Comparison of ENCODE assay signal across 25 cellular contexts in the genomic region with DNA sequence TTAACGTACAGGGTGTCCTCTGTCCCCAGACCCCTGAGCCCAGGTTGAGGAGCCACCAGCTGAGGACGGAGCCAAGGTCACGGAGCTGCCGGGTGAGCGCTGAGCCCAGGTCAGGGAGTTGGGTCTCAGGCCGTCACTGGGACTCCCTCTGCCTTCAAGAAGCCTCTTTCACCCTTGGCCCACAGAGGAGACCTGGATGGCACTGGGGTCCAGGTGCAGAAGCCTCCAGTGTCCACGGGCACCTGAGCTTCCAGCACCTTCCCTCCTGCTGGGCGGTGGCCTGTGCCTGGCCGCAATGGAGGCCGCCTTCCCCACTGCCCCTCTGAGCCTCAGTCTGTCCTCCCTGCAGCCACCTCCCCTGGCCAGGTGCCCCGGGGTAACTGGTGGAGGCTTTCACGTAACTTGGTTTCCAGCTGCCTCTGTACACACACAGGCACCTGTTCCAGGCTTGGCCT. TPM values are rescaled to one million over a fixed set of nuclear protein-coding genes. Genes with fewer than 3 reads are reported as not detected.
"Had no signal": no experiment of that assay in that cellular context is flagged by ENCODE, and none has a peak within 500 bp of the region (broad histone marks: within the 10 kb centered on the region; RNA-seq: fewer than 3 reads in every experiment).

No MANE protein-coding gene starts in this region.

- H3K9me3 Mint-ChIP-seq: activated naive CD8-positive, alpha-beta T cell treated with anti-CD3 and anti-CD28 coated beads for 36 hours; activated T-cell treated with anti-CD3 and anti-CD28 coated beads, Interleukin-2, amount 50 U/mL, for 24 hours; activated T-helper 2 cell treated with anti-CD3 and anti-CD28 coated beads, Interferon-gamma antibody, Interleukin-2, Interleukin-4, amounts not matched to agents 10 μg/mL and 5 μg/mL and 100 μg/mL, durations not matched to agents 14 hours and 24 hours and 36 hours; memory B cell; type B pancreatic cell; WTC11 had no signal

- H3K4me3 ChIP-seq: left lung, thoracic aorta had no signal

- H3K36me3 Mint-ChIP-seq: type B pancreatic cell had no signal

- FAIRE-seq: bronchial epithelial cell had no signal

- H3K4me1 Mint-ChIP-seq: activated CD4-positive, alpha-beta T cell treated with anti-CD3 and anti-CD28 coated beads for 36 hours; activated naive CD8-positive, alpha-beta T cell treated with anti-CD3 and anti-CD28 coated beads for 36 hours; memory B cell; WTC11 had no signal

- H3K9me3 ChIP-seq: left lung, thoracic aorta had no signal

- H3K27ac Mint-ChIP-seq: activated CD4-positive, alpha-beta T cell treated with anti-CD3 and anti-CD28 coated beads for 36 hours; activated naive CD8-positive, alpha-beta T cell treated with anti-CD3 and anti-CD28 coated beads for 36 hours; activated T-cell treated with anti-CD3 and anti-CD28 coated beads, Interleukin-2, amount 50 U/mL, for 24 hours; activated T-helper 2 cell treated with anti-CD3 and anti-CD28 coated beads, Interferon-gamma antibody, Interleukin-2, Interleukin-4, amounts not matched to agents 10 μg/mL and 5 μg/mL and 100 μg/mL, durations not matched to agents 14 hours and 24 hours and 36 hours; memory B cell; type B pancreatic cell; WTC11 had no signal

- ATAC-seq: activated CD4-positive, alpha-beta T cell treated with anti-CD3 and anti-CD28 coated beads for 36 hours; left lung; WTC11 had no signal

- H3K4me1 ChIP-seq: left lung had no signal

- H3K27ac ChIP-seq: left lung, thoracic aorta had no signal

- DNase-seq: activated CD4-positive, alpha-beta T cell treated with anti-CD3 and anti-CD28 coated beads for 36 hours; activated CD4-positive, alpha-beta T cell treated with anti-CD3 and anti-CD28 coated beads, Interleukin-2, amount 50 U/mL, for 4 hours; activated CD8-positive, alpha-beta memory T cell treated with anti-CD3 and anti-CD28 coated beads for 24 hours; activated CD8-positive, alpha-beta memory T cell treated with anti-CD3 and anti-CD28 coated beads, Interleukin-2, amount 50 U/mL, for 4 hours; activated naive CD4-positive, alpha-beta T cell treated with Interleukin-2 at 50 U/mL for 16 hours; activated naive CD8-positive, alpha-beta T cell treated with anti-CD3 and anti-CD28 coated beads for 36 hours; activated T-cell treated with anti-CD3 and anti-CD28 coated beads, Interleukin-2, amount 50 U/mL, for 24 hours; cerebellar nuclear complex; retina; stimulated activated CD4-positive, alpha-beta T cell treated with anti-CD3 and anti-CD28 coated beads, Interleukin-4, amount 100 ng/mL, for 24 hours; stimulated activated naive CD4-positive, alpha-beta T cell treated with Interleukin-2 at 50 U/mL for 16 hours; T1000 had no signal

- H3K27me3 Mint-ChIP-seq: activated CD4-positive, alpha-beta T cell treated with anti-CD3 and anti-CD28 coated beads for 36 hours; activated naive CD8-positive, alpha-beta T cell treated with anti-CD3 and anti-CD28 coated beads for 36 hours; activated T-cell treated with anti-CD3 and anti-CD28 coated beads, Interleukin-2, amount 50 U/mL, for 24 hours; memory B cell; progenitor cell of endocrine pancreas; type B pancreatic cell had no signal

- H3K4me3 Mint-ChIP-seq: activated CD4-positive, alpha-beta T cell treated with anti-CD3 and anti-CD28 coated beads for 36 hours; activated naive CD8-positive, alpha-beta T cell treated with anti-CD3 and anti-CD28 coated beads for 36 hours; activated T-cell treated with anti-CD3 and anti-CD28 coated beads, Interleukin-2, amount 50 U/mL, for 24 hours; memory B cell; type B pancreatic cell; WTC11 had no signal

RNA-seq across cellular contexts. Expression of gene CDH15, which starts 31.6 kb away (rescaled TPM):
- total RNA-seq: activated CD4-positive, alpha-beta T cell treated with anti-CD3 and anti-CD28 coated beads for 36 hours; activated naive CD8-positive, alpha-beta T cell treated with anti-CD3 and anti-CD28 coated beads for 36 hours; activated T-helper 2 cell treated with anti-CD3 and anti-CD28 coated beads, Interferon-gamma antibody, Interleukin-2, Interleukin-4, amounts not matched to agents 10 μg/mL and 5 μg/mL and 100 μg/mL, durations not matched to agents 14 hours and 24 hours and 36 hours; epithelial cell of proximal tubule; mononuclear cell; omental fat pad; progenitor cell of endocrine pancreas; T-helper 1 cell treated with Interleukin-12 subunit alpha and Interleukin-12 subunit beta and Interleukin-4 antibody, amounts not matched to agents 30 ng/mL and 1 ng/mL, for 36 hours had no signal
- polyA plus RNA-seq: neural cell had no signal
